ENCODE assay signal across 1 cellular context in the genomic region with DNA sequence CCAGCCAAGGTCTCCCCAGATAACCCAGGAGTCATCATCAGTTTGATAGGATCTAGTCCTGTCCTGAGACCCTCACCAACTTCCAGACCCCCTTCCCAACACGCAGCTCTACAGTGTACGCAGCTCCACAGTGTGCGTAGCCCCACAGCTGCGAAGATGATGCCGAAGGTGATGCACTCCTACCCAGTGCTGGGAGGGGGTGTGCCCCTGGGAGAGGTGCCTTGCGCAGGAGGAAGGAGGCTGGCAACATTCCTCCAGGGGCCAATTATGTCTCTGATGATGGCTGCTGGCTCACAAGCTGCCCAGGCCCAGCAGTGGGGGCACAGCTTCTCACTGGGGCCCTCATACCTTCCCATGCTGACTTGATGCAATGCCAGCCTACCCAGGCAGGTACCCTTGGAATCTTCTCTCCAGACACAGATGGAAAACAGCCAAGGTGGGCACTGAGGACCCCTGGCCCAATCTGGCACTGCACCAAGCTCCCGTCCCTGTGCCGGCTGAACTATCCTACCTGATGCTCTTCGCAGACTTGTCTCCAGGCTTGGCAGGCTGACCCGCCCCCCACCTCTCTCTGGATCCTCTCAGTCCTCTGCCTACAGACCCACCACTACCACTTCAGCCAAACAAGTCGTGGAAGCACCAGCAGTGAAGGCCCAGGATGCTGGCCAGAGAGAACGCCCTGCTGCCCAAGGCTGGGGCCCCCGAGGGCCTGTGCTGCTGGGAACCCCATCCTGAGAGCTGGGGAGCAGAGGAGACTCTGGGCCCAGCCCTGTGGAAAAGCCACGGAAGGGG.
TF ChIP-seq lines count a peak whose summit lies in the region.

No MANE protein-coding gene starts in this region.

TF ChIP-seq in HepG2, 621 proteins besides CTCF, POLR2A, EP300 and RAD21 (continues in another document):
- TF ChIP-seq CBX1 (IDR thresholded peaks at IDR 0.05; ENCODE audit: low read depth) (peak; percentile 19), PHF8 (CRISPR knock-in tag; IDR thresholded peaks at IDR 0.05) (no peak), PAF1 (CRISPR knock-in tag; IDR thresholded peaks at IDR 0.05) (no peak), AKAP8 (CRISPR knock-in tag; IDR thresholded peaks at IDR 0.05) (no peak), TAF1 (CRISPR knock-in tag; IDR thresholded peaks at IDR 0.05) (0 out of 2 replicates have a peak, but pooled peaks have one; percentile 9), ZBTB7A (CRISPR knock-in tag; IDR thresholded peaks at IDR 0.05) (no peak), IRX3 (CRISPR knock-in tag; IDR thresholded peaks at IDR 0.05; ENCODE audit: borderline replicate concordance, low read depth) (no peak), PAWR (CRISPR knock-in tag; IDR thresholded peaks at IDR 0.05; ENCODE audit: borderline replicate concordance) (no peak), ZNF883 (CRISPR knock-in tag; IDR thresholded peaks at IDR 0.05; ENCODE audit: not compliant biosample characterization) (peak; percentile 66), PTBP1 (IDR thresholded peaks at IDR 0.05; ENCODE audit: low read depth, low read length, poor library complexity, severe bottlenecking) (peak; percentile 36), FOXC1 (CRISPR knock-in tag; IDR thresholded peaks at IDR 0.05; ENCODE audit: borderline replicate concordance) (peak; percentile 16; the same call in 1 of the 2 replicates), SRY (CRISPR knock-in tag; IDR thresholded peaks at IDR 0.05) (no peak), ZNF343 (CRISPR knock-in tag; IDR thresholded peaks at IDR 0.05) (peak; percentile 17; the same call in 1 of the 2 replicates), TEAD3 (CRISPR knock-in tag; optimal IDR thresholded peaks at IDR 0.05; ENCODE audit: borderline replicate concordance) (peak; percentile 23), AGO2 (optimal IDR thresholded peaks at IDR 0.05; ENCODE audit: low read depth, low read length) (peak; percentile 95), ETV5 (CRISPR knock-in tag; IDR thresholded peaks at IDR 0.05; ENCODE audit: borderline replicate concordance) (peak; percentile 20; the same call in 1 of the 2 replicates), ZNF605 (CRISPR knock-in tag; IDR thresholded peaks at IDR 0.05) (0 out of 2 replicates have a peak, but pooled peaks have one; percentile 91), RBM39 (IDR thresholded peaks at IDR 0.05; ENCODE audit: low read depth, low read length, poor library complexity, severe bottlenecking) (peak; percentile 60), MAFF (IDR thresholded peaks at IDR 0.05; ENCODE audit: low read depth, low read length) (no peak), ZNF7 (CRISPR knock-in tag; IDR thresholded peaks at IDR 0.05) (no peak), ZKSCAN1 (IDR thresholded peaks at IDR 0.05; ENCODE audit: low read length) (no peak), ZNF570 (CRISPR knock-in tag; IDR thresholded peaks at IDR 0.05; ENCODE audit: borderline replicate concordance) (no peak), SIN3B (IDR thresholded peaks at IDR 0.05; ENCODE audit: low read length) (no peak), ZEB1 (IDR thresholded peaks at IDR 0.05; ENCODE audit: insufficient replicate concordance, low read depth) (no peak), SMAD3 (CRISPR knock-in tag; IDR thresholded peaks at IDR 0.05) (no peak), ZNF235 (CRISPR knock-in tag; IDR thresholded peaks at IDR 0.05; ENCODE audit: borderline replicate concordance) (no peak), NFE2 (CRISPR knock-in tag; IDR thresholded peaks at IDR 0.05) (no peak), MIER2 (CRISPR knock-in tag; IDR thresholded peaks at IDR 0.05) (no peak), ZNF747 (CRISPR knock-in tag; IDR thresholded peaks at IDR 0.05; ENCODE audit: borderline replicate concordance) (no peak)
- TF ChIP-seq, protein P1, sequence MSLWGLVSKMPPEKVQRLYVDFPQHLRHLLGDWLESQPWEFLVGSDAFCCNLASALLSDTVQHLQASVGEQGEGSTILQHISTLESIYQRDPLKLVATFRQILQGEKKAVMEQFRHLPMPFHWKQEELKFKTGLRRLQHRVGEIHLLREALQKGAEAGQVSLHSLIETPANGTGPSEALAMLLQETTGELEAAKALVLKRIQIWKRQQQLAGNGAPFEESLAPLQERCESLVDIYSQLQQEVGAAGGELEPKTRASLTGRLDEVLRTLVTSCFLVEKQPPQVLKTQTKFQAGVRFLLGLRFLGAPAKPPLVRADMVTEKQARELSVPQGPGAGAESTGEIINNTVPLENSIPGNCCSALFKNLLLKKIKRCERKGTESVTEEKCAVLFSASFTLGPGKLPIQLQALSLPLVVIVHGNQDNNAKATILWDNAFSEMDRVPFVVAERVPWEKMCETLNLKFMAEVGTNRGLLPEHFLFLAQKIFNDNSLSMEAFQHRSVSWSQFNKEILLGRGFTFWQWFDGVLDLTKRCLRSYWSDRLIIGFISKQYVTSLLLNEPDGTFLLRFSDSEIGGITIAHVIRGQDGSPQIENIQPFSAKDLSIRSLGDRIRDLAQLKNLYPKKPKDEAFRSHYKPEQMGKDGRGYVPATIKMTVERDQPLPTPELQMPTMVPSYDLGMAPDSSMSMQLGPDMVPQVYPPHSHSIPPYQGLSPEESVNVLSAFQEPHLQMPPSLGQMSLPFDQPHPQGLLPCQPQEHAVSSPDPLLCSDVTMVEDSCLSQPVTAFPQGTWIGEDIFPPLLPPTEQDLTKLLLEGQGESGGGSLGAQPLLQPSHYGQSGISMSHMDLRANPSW (CRISPR knock-in tag; IDR thresholded peaks at IDR 0.05; ENCODE audit: borderline replicate concordance): no peak
- TF ChIP-seq, protein P2, sequence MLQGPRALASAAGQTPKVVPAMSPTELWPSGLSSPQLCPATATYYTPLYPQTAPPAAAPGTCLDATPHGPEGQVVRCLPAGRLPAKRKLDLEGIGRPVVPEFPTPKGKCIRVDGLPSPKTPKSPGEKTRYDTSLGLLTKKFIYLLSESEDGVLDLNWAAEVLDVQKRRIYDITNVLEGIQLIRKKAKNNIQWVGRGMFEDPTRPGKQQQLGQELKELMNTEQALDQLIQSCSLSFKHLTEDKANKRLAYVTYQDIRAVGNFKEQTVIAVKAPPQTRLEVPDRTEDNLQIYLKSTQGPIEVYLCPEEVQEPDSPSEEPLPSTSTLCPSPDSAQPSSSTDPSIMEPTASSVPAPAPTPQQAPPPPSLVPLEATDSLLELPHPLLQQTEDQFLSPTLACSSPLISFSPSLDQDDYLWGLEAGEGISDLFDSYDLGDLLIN (CRISPR knock-in tag; IDR thresholded peaks at IDR 0.05; ENCODE audit: borderline replicate concordance): no peak
- TF ChIP-seq, protein P3, sequence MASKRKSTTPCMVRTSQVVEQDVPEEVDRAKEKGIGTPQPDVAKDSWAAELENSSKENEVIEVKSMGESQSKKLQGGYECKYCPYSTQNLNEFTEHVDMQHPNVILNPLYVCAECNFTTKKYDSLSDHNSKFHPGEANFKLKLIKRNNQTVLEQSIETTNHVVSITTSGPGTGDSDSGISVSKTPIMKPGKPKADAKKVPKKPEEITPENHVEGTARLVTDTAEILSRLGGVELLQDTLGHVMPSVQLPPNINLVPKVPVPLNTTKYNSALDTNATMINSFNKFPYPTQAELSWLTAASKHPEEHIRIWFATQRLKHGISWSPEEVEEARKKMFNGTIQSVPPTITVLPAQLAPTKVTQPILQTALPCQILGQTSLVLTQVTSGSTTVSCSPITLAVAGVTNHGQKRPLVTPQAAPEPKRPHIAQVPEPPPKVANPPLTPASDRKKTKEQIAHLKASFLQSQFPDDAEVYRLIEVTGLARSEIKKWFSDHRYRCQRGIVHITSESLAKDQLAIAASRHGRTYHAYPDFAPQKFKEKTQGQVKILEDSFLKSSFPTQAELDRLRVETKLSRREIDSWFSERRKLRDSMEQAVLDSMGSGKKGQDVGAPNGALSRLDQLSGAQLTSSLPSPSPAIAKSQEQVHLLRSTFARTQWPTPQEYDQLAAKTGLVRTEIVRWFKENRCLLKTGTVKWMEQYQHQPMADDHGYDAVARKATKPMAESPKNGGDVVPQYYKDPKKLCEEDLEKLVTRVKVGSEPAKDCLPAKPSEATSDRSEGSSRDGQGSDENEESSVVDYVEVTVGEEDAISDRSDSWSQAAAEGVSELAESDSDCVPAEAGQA (IDR thresholded peaks at IDR 0.05; ENCODE audit: low read depth): no peak
- TF ChIP-seq, protein P3 (CRISPR knock-in tag; IDR thresholded peaks at IDR 0.05; ENCODE audit: borderline replicate concordance): no peak
- TF ChIP-seq, protein P4, sequence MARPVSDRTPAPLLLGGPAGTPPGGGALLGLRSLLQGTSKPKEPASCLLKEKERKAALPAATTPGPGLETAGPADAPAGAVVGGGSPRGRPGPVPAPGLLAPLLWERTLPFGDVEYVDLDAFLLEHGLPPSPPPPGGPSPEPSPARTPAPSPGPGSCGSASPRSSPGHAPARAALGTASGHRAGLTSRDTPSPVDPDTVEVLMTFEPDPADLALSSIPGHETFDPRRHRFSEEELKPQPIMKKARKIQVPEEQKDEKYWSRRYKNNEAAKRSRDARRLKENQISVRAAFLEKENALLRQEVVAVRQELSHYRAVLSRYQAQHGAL (CRISPR knock-in tag; IDR thresholded peaks at IDR 0.05; ENCODE audit: not compliant biosample characterization): no peak
- TF ChIP-seq, protein P5, sequence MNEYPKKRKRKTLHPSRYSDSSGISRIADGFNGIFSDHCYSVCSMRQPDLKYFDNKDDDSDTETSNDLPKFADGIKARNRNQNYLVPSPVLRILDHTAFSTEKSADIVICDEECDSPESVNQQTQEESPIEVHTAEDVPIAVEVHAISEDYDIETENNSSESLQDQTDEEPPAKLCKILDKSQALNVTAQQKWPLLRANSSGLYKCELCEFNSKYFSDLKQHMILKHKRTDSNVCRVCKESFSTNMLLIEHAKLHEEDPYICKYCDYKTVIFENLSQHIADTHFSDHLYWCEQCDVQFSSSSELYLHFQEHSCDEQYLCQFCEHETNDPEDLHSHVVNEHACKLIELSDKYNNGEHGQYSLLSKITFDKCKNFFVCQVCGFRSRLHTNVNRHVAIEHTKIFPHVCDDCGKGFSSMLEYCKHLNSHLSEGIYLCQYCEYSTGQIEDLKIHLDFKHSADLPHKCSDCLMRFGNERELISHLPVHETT (CRISPR knock-in tag; conservative IDR thresholded peaks at IDR 0.05): no peak
- TF ChIP-seq, protein P6, sequence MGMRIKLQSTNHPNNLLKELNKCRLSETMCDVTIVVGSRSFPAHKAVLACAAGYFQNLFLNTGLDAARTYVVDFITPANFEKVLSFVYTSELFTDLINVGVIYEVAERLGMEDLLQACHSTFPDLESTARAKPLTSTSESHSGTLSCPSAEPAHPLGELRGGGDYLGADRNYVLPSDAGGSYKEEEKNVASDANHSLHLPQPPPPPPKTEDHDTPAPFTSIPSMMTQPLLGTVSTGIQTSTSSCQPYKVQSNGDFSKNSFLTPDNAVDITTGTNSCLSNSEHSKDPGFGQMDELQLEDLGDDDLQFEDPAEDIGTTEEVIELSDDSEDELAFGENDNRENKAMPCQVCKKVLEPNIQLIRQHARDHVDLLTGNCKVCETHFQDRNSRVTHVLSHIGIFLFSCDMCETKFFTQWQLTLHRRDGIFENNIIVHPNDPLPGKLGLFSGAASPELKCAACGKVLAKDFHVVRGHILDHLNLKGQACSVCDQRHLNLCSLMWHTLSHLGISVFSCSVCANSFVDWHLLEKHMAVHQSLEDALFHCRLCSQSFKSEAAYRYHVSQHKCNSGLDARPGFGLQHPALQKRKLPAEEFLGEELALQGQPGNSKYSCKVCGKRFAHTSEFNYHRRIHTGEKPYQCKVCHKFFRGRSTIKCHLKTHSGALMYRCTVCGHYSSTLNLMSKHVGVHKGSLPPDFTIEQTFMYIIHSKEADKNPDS (CRISPR knock-in tag; IDR thresholded peaks at IDR 0.05): no peak
- TF ChIP-seq, protein P7, sequence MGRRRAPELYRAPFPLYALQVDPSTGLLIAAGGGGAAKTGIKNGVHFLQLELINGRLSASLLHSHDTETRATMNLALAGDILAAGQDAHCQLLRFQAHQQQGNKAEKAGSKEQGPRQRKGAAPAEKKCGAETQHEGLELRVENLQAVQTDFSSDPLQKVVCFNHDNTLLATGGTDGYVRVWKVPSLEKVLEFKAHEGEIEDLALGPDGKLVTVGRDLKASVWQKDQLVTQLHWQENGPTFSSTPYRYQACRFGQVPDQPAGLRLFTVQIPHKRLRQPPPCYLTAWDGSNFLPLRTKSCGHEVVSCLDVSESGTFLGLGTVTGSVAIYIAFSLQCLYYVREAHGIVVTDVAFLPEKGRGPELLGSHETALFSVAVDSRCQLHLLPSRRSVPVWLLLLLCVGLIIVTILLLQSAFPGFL (CRISPR knock-in tag; IDR thresholded peaks at IDR 0.05): no peak
- TF ChIP-seq, protein P8, sequence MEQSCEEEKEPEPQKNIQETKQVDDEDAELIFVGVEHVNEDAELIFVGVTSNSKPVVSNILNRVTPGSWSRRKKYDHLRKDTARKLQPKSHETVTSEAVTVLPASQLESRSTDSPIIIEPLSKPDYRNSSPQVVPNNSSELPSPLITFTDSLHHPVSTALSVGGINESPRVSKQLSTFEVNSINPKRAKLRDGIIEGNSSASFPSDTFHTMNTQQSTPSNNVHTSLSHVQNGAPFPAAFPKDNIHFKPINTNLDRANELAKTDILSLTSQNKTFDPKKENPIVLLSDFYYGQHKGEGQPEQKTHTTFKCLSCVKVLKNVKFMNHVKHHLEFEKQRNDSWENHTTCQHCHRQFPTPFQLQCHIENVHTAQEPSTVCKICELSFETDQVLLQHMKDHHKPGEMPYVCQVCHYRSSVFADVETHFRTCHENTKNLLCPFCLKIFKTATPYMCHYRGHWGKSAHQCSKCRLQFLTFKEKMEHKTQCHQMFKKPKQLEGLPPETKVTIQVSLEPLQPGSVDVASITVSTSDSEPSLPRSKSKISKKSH (CRISPR knock-in tag; IDR thresholded peaks at IDR 0.05; ENCODE audit: borderline replicate concordance): no peak
- TF ChIP-seq, protein P9, sequence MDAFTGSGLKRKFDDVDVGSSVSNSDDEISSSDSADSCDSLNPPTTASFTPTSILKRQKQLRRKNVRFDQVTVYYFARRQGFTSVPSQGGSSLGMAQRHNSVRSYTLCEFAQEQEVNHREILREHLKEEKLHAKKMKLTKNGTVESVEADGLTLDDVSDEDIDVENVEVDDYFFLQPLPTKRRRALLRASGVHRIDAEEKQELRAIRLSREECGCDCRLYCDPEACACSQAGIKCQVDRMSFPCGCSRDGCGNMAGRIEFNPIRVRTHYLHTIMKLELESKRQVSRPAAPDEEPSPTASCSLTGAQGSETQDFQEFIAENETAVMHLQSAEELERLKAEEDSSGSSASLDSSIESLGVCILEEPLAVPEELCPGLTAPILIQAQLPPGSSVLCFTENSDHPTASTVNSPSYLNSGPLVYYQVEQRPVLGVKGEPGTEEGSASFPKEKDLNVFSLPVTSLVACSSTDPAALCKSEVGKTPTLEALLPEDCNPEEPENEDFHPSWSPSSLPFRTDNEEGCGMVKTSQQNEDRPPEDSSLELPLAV (CRISPR knock-in tag; conservative IDR thresholded peaks at IDR 0.05; ENCODE audit: low read depth): no peak
